In the genomic region with DNA sequence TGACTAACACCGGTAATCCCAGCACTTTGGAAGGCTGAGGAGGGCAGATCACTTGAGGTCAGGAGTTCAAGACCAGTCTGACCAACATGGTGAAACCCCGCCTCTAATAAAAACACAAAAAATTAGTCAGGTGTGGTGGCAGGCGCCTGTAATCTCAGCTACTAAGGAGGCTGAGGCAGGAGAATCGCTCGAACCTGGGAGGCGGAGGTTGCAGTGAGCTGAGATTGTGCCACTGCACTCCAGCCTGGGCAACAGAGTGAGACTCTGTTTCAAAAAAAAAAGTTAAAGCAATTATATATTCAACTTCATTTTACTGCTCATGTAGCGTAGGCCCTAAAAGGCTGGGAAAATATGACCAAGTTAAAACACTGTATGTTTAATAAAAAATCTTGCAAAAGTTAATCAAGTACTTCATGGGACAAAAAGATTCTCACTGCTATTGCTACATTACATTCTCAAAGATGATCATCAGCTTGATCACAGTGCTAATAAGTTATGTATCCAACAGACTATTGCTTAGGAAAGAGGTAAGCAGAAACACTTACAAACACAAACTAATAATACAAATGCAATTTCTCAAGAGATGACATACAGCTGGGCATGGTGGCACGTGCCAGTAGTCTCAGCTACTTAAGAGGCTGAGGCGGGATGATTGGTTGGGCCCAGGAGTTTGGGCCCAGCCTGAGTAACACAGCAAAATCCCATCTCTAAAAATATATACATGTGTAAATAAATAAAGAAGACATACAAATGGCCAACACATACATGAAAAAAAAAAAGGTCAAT, we compare ENCODE assay signal across 2 cellular contexts.
TF ChIP-seq lines count a peak whose summit lies in the region.

No MANE protein-coding gene starts in this region.

TF ChIP-seq in SK-N-SH, 30 proteins besides CTCF, POLR2A, EP300 and RAD21:
- TF ChIP-seq, protein P1, sequence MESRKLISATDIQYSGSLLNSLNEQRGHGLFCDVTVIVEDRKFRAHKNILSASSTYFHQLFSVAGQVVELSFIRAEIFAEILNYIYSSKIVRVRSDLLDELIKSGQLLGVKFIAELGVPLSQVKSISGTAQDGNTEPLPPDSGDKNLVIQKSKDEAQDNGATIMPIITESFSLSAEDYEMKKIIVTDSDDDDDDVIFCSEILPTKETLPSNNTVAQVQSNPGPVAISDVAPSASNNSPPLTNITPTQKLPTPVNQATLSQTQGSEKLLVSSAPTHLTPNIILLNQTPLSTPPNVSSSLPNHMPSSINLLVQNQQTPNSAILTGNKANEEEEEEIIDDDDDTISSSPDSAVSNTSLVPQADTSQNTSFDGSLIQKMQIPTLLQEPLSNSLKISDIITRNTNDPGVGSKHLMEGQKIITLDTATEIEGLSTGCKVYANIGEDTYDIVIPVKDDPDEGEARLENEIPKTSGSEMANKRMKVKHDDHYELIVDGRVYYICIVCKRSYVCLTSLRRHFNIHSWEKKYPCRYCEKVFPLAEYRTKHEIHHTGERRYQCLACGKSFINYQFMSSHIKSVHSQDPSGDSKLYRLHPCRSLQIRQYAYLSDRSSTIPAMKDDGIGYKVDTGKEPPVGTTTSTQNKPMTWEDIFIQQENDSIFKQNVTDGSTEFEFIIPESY (IDR thresholded peaks at IDR 0.05; ENCODE audit: borderline replicate concordance, low read depth), result no peak
- TF ChIP-seq SIN3A (IDR thresholded peaks at IDR 0.05; ENCODE audit: borderline replicate concordance, low read depth, low read length) (no peak), TEAD4 (IDR thresholded peaks at IDR 0.05; ENCODE audit: borderline replicate concordance, insufficient read depth) (no peak), JUND (IDR thresholded peaks at IDR 0.05) (no peak), MEF2A (IDR thresholded peaks at IDR 0.05; ENCODE audit: borderline replicate concordance, low read depth) (no peak), NRF1 (IDR thresholded peaks at IDR 0.05; ENCODE audit: low read depth, low read length) (no peak), YY1 (IDR thresholded peaks at IDR 0.05; ENCODE audit: low read depth) (no peak)
- TF ChIP-seq, protein P2, sequence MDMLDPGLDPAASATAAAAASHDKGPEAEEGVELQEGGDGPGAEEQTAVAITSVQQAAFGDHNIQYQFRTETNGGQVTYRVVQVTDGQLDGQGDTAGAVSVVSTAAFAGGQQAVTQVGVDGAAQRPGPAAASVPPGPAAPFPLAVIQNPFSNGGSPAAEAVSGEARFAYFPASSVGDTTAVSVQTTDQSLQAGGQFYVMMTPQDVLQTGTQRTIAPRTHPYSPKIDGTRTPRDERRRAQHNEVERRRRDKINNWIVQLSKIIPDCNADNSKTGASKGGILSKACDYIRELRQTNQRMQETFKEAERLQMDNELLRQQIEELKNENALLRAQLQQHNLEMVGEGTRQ (IDR thresholded peaks at IDR 0.05; ENCODE audit: borderline replicate concordance, low read depth, low read length), result no peak

TF ChIP-seq in SK-N-SH treated with all-trans-retinoic acid at 6 μM for 48 hours, 23 proteins besides CTCF, POLR2A, EP300 and RAD21 (continued from another document):
- TF ChIP-seq, protein P3, sequence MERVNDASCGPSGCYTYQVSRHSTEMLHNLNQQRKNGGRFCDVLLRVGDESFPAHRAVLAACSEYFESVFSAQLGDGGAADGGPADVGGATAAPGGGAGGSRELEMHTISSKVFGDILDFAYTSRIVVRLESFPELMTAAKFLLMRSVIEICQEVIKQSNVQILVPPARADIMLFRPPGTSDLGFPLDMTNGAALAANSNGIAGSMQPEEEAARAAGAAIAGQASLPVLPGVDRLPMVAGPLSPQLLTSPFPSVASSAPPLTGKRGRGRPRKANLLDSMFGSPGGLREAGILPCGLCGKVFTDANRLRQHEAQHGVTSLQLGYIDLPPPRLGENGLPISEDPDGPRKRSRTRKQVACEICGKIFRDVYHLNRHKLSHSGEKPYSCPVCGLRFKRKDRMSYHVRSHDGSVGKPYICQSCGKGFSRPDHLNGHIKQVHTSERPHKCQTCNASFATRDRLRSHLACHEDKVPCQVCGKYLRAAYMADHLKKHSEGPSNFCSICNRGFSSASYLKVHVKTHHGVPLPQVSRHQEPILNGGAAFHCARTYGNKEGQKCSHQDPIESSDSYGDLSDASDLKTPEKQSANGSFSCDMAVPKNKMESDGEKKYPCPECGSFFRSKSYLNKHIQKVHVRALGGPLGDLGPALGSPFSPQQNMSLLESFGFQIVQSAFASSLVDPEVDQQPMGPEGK (CRISPR knock-in tag; IDR thresholded peaks at IDR 0.05; ENCODE audit: borderline replicate concordance), result no peak
- TF ChIP-seq CSDC2 (CRISPR knock-in tag; IDR thresholded peaks at IDR 0.05), result no peak
- TF ChIP-seq TOX (CRISPR knock-in tag; IDR thresholded peaks at IDR 0.05; ENCODE audit: borderline replicate concordance), result no peak
- TF ChIP-seq GLIS3 (CRISPR knock-in tag; IDR thresholded peaks at IDR 0.05), result no peak
- no peak for TF ChIP-seq SNAI2 (CRISPR knock-in tag; IDR thresholded peaks at IDR 0.05)
- no peak for TF ChIP-seq ZNF70 (CRISPR knock-in tag; IDR thresholded peaks at IDR 0.05)
- no peak for TF ChIP-seq PPARA (CRISPR knock-in tag; IDR thresholded peaks at IDR 0.05; ENCODE audit: borderline replicate concordance)
- no peak for TF ChIP-seq BACH2 (CRISPR knock-in tag; IDR thresholded peaks at IDR 0.05; ENCODE audit: borderline replicate concordance)
- no peak for TF ChIP-seq ZNF8 (CRISPR knock-in tag; IDR thresholded peaks at IDR 0.05)
- TF ChIP-seq ZFP3 (CRISPR knock-in tag; IDR thresholded peaks at IDR 0.05), result no peak
- TF ChIP-seq ESRRG (CRISPR knock-in tag; IDR thresholded peaks at IDR 0.05), result no peak
- TF ChIP-seq ISL1 (CRISPR knock-in tag; IDR thresholded peaks at IDR 0.05), result no peak
- TF ChIP-seq ARNTL (CRISPR knock-in tag; IDR thresholded peaks at IDR 0.05; ENCODE audit: borderline replicate concordance, low read depth), result no peak
- TF ChIP-seq RARB (CRISPR knock-in tag; IDR thresholded peaks at IDR 0.05), result no peak
- TF ChIP-seq, protein P4, sequence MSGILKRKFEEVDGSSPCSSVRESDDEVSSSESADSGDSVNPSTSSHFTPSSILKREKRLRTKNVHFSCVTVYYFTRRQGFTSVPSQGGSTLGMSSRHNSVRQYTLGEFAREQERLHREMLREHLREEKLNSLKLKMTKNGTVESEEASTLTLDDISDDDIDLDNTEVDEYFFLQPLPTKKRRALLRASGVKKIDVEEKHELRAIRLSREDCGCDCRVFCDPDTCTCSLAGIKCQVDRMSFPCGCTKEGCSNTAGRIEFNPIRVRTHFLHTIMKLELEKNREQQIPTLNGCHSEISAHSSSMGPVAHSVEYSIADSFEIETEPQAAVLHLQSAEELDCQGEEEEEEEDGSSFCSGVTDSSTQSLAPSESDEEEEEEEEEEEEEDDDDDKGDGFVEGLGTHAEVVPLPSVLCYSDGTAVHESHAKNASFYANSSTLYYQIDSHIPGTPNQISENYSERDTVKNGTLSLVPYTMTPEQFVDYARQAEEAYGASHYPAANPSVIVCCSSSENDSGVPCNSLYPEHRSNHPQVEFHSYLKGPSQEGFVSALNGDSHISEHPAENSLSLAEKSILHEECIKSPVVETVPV (CRISPR knock-in tag; IDR thresholded peaks at IDR 0.05), result no peak
- TF ChIP-seq TCF4 (CRISPR knock-in tag; IDR thresholded peaks at IDR 0.05; ENCODE audit: borderline replicate concordance), result no peak
